ENCODE assay signal across 1 cellular context in genomic region chr1:228259951-228260350, GRCh38.
TF ChIP-seq lines count a peak whose summit lies in the region.

No MANE protein-coding gene starts in this region.

TF ChIP-seq in Ishikawa, 13 proteins besides CTCF, POLR2A, EP300 and RAD21 (continued from another document):
- no peak for TF ChIP-seq REST (IDR thresholded peaks at IDR 0.05; ENCODE audit: low read depth)
- TF ChIP-seq TCF12 (IDR thresholded peaks at IDR 0.05; ENCODE audit: low read depth): no peak
- no peak for TF ChIP-seq TEAD4 (IDR thresholded peaks at IDR 0.05)
- TF ChIP-seq EGR1 (IDR thresholded peaks at IDR 0.05): no peak
- TF ChIP-seq USF1 (IDR thresholded peaks at IDR 0.05): no peak
- TF ChIP-seq YY1 (IDR thresholded peaks at IDR 0.05; ENCODE audit: low read depth): no peak
TF ChIP-seq in Ishikawa: peak in this region for 0.
